Comparison of ENCODE assay signal across 8 cellular contexts in the genomic region with DNA sequence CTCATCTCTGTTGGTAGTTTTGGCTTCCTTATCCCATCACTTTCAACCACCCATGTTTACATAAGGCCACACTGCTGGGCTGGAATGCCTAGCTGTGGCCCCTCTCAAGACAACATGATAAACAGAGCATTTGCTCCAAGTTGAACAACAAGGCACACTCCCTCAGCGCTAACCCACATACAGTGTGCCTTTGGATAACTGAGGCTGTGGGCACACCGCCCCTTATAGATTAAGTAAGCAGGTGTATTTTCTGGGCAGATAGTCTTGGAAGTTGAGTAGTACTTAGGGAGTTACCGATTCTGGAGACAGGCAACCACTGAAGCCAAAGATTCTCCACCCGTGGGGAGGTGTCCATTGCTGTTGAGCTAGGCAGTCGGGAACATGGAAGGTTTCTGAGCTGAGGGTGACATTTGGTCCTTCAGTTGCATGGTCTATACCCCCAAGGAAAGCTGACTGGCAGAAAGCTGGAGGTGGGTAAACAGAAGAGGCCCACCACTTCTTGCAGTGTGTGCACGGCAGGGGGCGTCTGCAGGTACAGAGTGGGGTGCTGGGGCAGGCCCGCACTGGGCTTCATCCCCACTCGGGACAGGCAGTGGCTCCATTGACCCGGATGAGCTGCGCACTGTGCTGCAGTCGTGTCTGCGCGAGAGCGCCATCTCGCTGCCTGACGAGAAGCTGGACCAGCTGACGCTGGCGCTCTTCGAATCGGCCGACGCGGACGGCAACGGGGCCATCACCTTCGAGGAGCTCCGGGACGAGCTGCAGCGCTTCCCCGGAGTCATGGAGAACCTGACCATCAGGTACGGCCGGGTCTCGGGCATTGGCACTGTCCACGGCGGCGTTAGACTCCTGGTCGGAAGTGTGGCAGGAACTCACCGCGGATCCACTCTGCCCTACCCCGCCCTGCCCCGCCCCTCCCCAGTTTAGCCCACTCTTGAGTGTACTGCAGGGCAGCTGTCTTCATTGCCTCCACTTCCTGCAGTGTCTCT. TPM values are rescaled to one million over a fixed set of nuclear protein-coding genes. Genes with fewer than 3 reads are reported as not detected.
A peak's percentile ranks its signal among the peaks of the same experiment; 100 is the strongest.
DNase-seq lines count a peak whose midpoint lies in the region; ATAC-seq, FAIRE-seq and TF ChIP-seq lines count a peak whose summit lies in the region.

No MANE protein-coding gene starts in this region.

- intact Hi-C loops in IMR-90 (cut with micrococcal nuclease) (no loop called here), esophagus muscularis mucosa (cut with DNase I) (no loop called here)
- intact Hi-C loops in naive thymus-derived CD4-positive, alpha-beta T cell (cut with micrococcal nuclease): no loop called here

- H3K9me1 ChIP-seq in IMR-90 (ENCODE audit: insufficient read depth, low read length): no peaks in the 10 kb centered on the region; the same call in 1 of the 2 replicates

- peak overlapping the region; percentile 70 for H3K4me2 ChIP-seq in IMR-90 (ENCODE audit: low read depth, low read length)

- DNase-seq in CD4-positive, CD25-positive, alpha-beta regulatory T cell: peak in 2 of 3 donors; percentile 6 to 48
- DNase-seq in IMR-90 (no peak), esophagus muscularis mucosa (ENCODE audit: extremely low spot score) (peak; percentile 90), urothelium cell line (ENCODE audit: low spot score) (no peak), NCI-H1048 (lab: John Stamatoyannopoulos, UW) (no peak)
- DNase-seq in activated CD8-positive, alpha-beta T cell treated with anti-CD3 and anti-CD28 coated beads, Interleukin-2, amount 10 ng/mL, durations not matched to agents 7 days and 5 days: peak; percentile 39
- peak in 6 of 9 donors; percentile 8 to 36 (median 15) for DNase-seq in naive thymus-derived CD4-positive, alpha-beta T cell

- no peak overlapping the region for H3K9ac ChIP-seq in IMR-90 (ENCODE audit: low read depth, low read length)

- no peak overlapping the region for H3K4ac ChIP-seq in IMR-90 (ENCODE audit: low read depth, low read length)

- H2AK9ac ChIP-seq in IMR-90 (replicated peaks; ENCODE audit: low read depth, low read length, poor library complexity): no peak overlapping the region

- no peak overlapping the region for H4K8ac ChIP-seq in IMR-90 (ENCODE audit: low read depth in 2 of 2, low read length in 2 of 2)

- peaks cover 5% of the 10 kb centered on the region for H3K27me3 ChIP-seq in CD4-positive, CD25-positive, alpha-beta regulatory T cell (ENCODE audit: control insufficient read depth, insufficient read depth, low read length)
- H3K27me3 ChIP-seq in IMR-90 (ENCODE audit: control insufficient read depth, insufficient read depth, low read length) (peaks cover 14% of the 10 kb centered on the region), esophagus muscularis mucosa (peaks cover 0 to 62% (median 8%) of the 10 kb centered on the region in 4 donors)
- no peaks in the 10 kb centered on the region for H3K27me3 ChIP-seq in naive thymus-derived CD4-positive, alpha-beta T cell (ENCODE audit: control insufficient read depth in 2 of 2, insufficient read depth in 2 of 2, low read length in 2 of 2)

- H3K27ac Mint-ChIP-seq in CD4-positive, CD25-positive, alpha-beta regulatory T cell: no peak overlapping the region
- no peak overlapping the region for H3K27ac Mint-ChIP-seq in activated CD8-positive, alpha-beta T cell treated with anti-CD3 and anti-CD28 coated beads, Interleukin-2, amount 10 ng/mL, durations not matched to agents 7 days and 5 days
- H3K27ac Mint-ChIP-seq in naive thymus-derived CD4-positive, alpha-beta T cell: peak overlapping the region in 2 of 9 donors; percentile 1 to 16

- peaks cover 17% of the 10 kb centered on the region for H3K27me3 Mint-ChIP-seq in CD4-positive, CD25-positive, alpha-beta regulatory T cell
- peaks cover 13% of the 10 kb centered on the region for H3K27me3 Mint-ChIP-seq in activated CD8-positive, alpha-beta T cell treated with anti-CD3 and anti-CD28 coated beads, Interleukin-2, amount 10 ng/mL, durations not matched to agents 7 days and 5 days (ENCODE audit: low read depth)
- peaks cover 11 to 31% (median 21%) of the 10 kb centered on the region in 5 donors for H3K27me3 Mint-ChIP-seq in naive thymus-derived CD4-positive, alpha-beta T cell

- peaks cover 0 to 11% (median 4%) of the 10 kb centered on the region in 4 donors for H3K4me1 Mint-ChIP-seq in CD4-positive, CD25-positive, alpha-beta regulatory T cell
- H3K4me1 Mint-ChIP-seq in activated CD8-positive, alpha-beta T cell treated with anti-CD3 and anti-CD28 coated beads, Interleukin-2, amount 10 ng/mL, durations not matched to agents 7 days and 5 days (ENCODE audit: low read depth): peaks cover 4% of the 10 kb centered on the region
- peaks cover 3 to 11% (median 4%) of the 10 kb centered on the region in 7 donors for H3K4me1 Mint-ChIP-seq in naive thymus-derived CD4-positive, alpha-beta T cell

- dilution Hi-C loops in IMR-90 (cut with HindIII; ENCODE audit: low sequenced_read_pairs, unreplicated experiment): no loop called here

- no peaks in the 10 kb centered on the region for H3K9me3 ChIP-seq in CD4-positive, CD25-positive, alpha-beta regulatory T cell (ENCODE audit: control insufficient read depth in 2 of 2, low read length in 2 of 2)
- H3K9me3 ChIP-seq in IMR-90 (ENCODE audit: control insufficient read depth, insufficient read depth, low read length) (no peaks in the 10 kb centered on the region), esophagus muscularis mucosa (no peaks in the 10 kb centered on the region)
- no peaks in the 10 kb centered on the region for H3K9me3 ChIP-seq in naive thymus-derived CD4-positive, alpha-beta T cell (ENCODE audit: control insufficient read depth in 2 of 3, low read length in 3 of 3)

- 16% methylated on average over 35 of the region's 42 CpGs; no CpG with 5 or more reads in 1 of the 2 experiments for WGBS in IMR-90 (ENCODE audit: extremely low coverage in 2 of 2, insufficient read length in 1 of 2), 2 experiments
- 22% methylated on average over 26 of the region's 42 CpGs for WGBS in esophagus muscularis mucosa

- peaks cover 0 to 2% (median 0%) of the 10 kb centered on the region in 7 donors for H3K9me3 Mint-ChIP-seq in CD4-positive, CD25-positive, alpha-beta regulatory T cell
- no peaks in the 10 kb centered on the region for H3K9me3 Mint-ChIP-seq in activated CD8-positive, alpha-beta T cell treated with anti-CD3 and anti-CD28 coated beads, Interleukin-2, amount 10 ng/mL, durations not matched to agents 7 days and 5 days (ENCODE audit: insufficient read depth)
- no peaks in the 10 kb centered on the region for H3K9me3 Mint-ChIP-seq in naive thymus-derived CD4-positive, alpha-beta T cell

- TF ChIP-seq RAD21 in IMR-90 (IDR thresholded peaks at IDR 0.05; ENCODE audit: low read length): 0 out of 2 replicates have a peak, but pooled peaks have one; percentile 9

- H3K4me1 ChIP-seq in CD4-positive, CD25-positive, alpha-beta regulatory T cell (ENCODE audit: control insufficient read depth, insufficient read depth, low read length, poor library complexity, severe bottlenecking): no peaks in the 10 kb centered on the region
- H3K4me1 ChIP-seq in IMR-90 (ENCODE audit: control insufficient read depth, insufficient read depth, low read length) (peaks cover 3% of the 10 kb centered on the region), esophagus muscularis mucosa (peaks cover 0 to 11% (median 8%) of the 10 kb centered on the region in 4 donors)
- H3K4me1 ChIP-seq in naive thymus-derived CD4-positive, alpha-beta T cell (ENCODE audit: control insufficient read depth in 2 of 2, insufficient read depth in 2 of 2, low read length in 2 of 2): peaks cover 0 to 4% of the 10 kb centered on the region in 2 donors

- H2BK15ac ChIP-seq in IMR-90 (ENCODE audit: low read depth, low read length): no peak overlapping the region

- no TSS peak for BruUV-seq in IMR-90 (replicated peaks; lab: Mats Ljungman, UMichigan)

- no peak overlapping the region for H4K91ac ChIP-seq in IMR-90 (ENCODE audit: insufficient read depth, low read depth, low read length)

- no peak overlapping the region for H2BK20ac ChIP-seq in IMR-90 (ENCODE audit: low read depth, low read length)

- no peak overlapping the region for H3K14ac ChIP-seq in IMR-90 (replicated peaks; ENCODE audit: low read depth, low read length)

- H4K5ac ChIP-seq in IMR-90 (ENCODE audit: low read depth, low read length): no peak overlapping the region

- H3K23ac ChIP-seq in IMR-90 (ENCODE audit: low read depth, low read length): no peak overlapping the region

- H3K4me3 ChIP-seq in CD4-positive, CD25-positive, alpha-beta regulatory T cell (ENCODE audit: low read depth, low read length): peak overlapping the region; percentile 18
- H3K4me3 ChIP-seq in IMR-90 (ENCODE audit: insufficient read depth, low read depth, low read length) (peak overlapping the region; percentile 34), esophagus muscularis mucosa (peak overlapping the region; percentile 19 to 50 (median 26))
- H3K4me3 ChIP-seq in naive thymus-derived CD4-positive, alpha-beta T cell (ENCODE audit: low read length): no peak overlapping the region

- POLR2A ChIA-PET in IMR-90 (lab: Charles Lee; ENCODE audit: unreplicated experiment): no interaction called here
- POLR2A ChIA-PET in activated CD8-positive, alpha-beta T cell treated with anti-CD3 and anti-CD28 coated beads, Interleukin-2, amount 10 ng/mL, durations not matched to agents 7 days and 5 days (lab: Charles Lee): no interaction called here
- POLR2A ChIA-PET in naive thymus-derived CD4-positive, alpha-beta T cell (lab: Charles Lee): no interaction called here

- TF ChIP-seq POLR2A in IMR-90 (IDR thresholded peaks at IDR 0.05; ENCODE audit: low read depth, low read length): no peak
- no peak for TF ChIP-seq POLR2A in esophagus muscularis mucosa (IDR thresholded peaks at IDR 0.05; ENCODE audit: low read depth)

- no peaks in the 10 kb centered on the region for H3K36me3 Mint-ChIP-seq in CD4-positive, CD25-positive, alpha-beta regulatory T cell
- no peaks in the 10 kb centered on the region for H3K36me3 Mint-ChIP-seq in activated CD8-positive, alpha-beta T cell treated with anti-CD3 and anti-CD28 coated beads, Interleukin-2, amount 10 ng/mL, durations not matched to agents 7 days and 5 days (ENCODE audit: low read depth)
- no peaks in the 10 kb centered on the region for H3K36me3 Mint-ChIP-seq in naive thymus-derived CD4-positive, alpha-beta T cell

- TF ChIP-seq CTCF in IMR-90 (conservative IDR thresholded peaks at IDR 0.05; ENCODE audit: low read depth, low read length): peak; percentile 35
- TF ChIP-seq CTCF in esophagus muscularis mucosa (IDR thresholded peaks at IDR 0.05): peak; percentile 16 to 31 (median 30)

- 0 out of 2 replicates have a peak, but pooled peaks cover 3% of the 10 kb centered on the region for H4K20me1 ChIP-seq in IMR-90 (ENCODE audit: insufficient read depth, low read length)

- H3K56ac ChIP-seq in IMR-90 (ENCODE audit: extremely low read depth, insufficient read depth, low read length): no peak overlapping the region

- H2AK5ac ChIP-seq in IMR-90 (ENCODE audit: low read depth, low read length): no peak overlapping the region

- H2AFZ ChIP-seq in IMR-90 (replicated peaks; ENCODE audit: low read length, poor library complexity): peak overlapping the region; percentile 90

- in situ Hi-C loops in IMR-90 (cut with MboI; ENCODE audit: low sequenced_read_pairs): no loop called here

- no peak overlapping the region for H3K18ac ChIP-seq in IMR-90 (ENCODE audit: low read depth, low read length)

- H3K79me1 ChIP-seq in IMR-90 (ENCODE audit: low read depth in 1 of 2, low read length in 2 of 2): no peaks in the 10 kb centered on the region

- H3K4me3 Mint-ChIP-seq in CD4-positive, CD25-positive, alpha-beta regulatory T cell: peak overlapping the region in 3 of 4 donors; percentile 39 to 72 (median 44)
- no peak overlapping the region for H3K4me3 Mint-ChIP-seq in activated CD8-positive, alpha-beta T cell treated with anti-CD3 and anti-CD28 coated beads, Interleukin-2, amount 10 ng/mL, durations not matched to agents 7 days and 5 days
- H3K4me3 Mint-ChIP-seq in naive thymus-derived CD4-positive, alpha-beta T cell: peak overlapping the region; percentile 5 to 74 (median 66)

- CTCF ChIA-PET in IMR-90 (lab: Yijun Ruan, JAX): interaction anchor here (0.9 to 1.3 kb wide), 4 partner anchors 9 to 106 kb away, joined by 3 to 5 read pairs (median 4); no protein-coding TSS in a partner anchor
- CTCF ChIA-PET in activated CD8-positive, alpha-beta T cell treated with anti-CD3 and anti-CD28 coated beads, Interleukin-2, amount 10 ng/mL, durations not matched to agents 7 days and 5 days (lab: Charles Lee): interaction anchor here (0.6 to 2.5 kb wide), 18 partner anchors 9 to 336 kb away, joined by 3 to 14 read pairs (median 4); partner anchors contain the start of gene GLCE
- CTCF ChIA-PET in naive thymus-derived CD4-positive, alpha-beta T cell (lab: Charles Lee): no interaction called here

- no peak overlapping the region for H2BK120ac ChIP-seq in IMR-90 (ENCODE audit: low read depth, low read length)

- no peaks in the 10 kb centered on the region for H3K36me3 ChIP-seq in CD4-positive, CD25-positive, alpha-beta regulatory T cell (ENCODE audit: control insufficient read depth, insufficient read depth, low read length)
- H3K36me3 ChIP-seq in IMR-90 (ENCODE audit: control insufficient read depth, insufficient read depth, low read length): no peaks in the 10 kb centered on the region
- H3K36me3 ChIP-seq in esophagus muscularis mucosa: no peaks in the 10 kb centered on the region
- H3K36me3 ChIP-seq in naive thymus-derived CD4-positive, alpha-beta T cell (ENCODE audit: control insufficient read depth in 2 of 3, insufficient read depth in 3 of 3, low read length in 3 of 3): no peaks in the 10 kb centered on the region

- peak; percentile 57 to 66 for ATAC-seq in CD4-positive, CD25-positive, alpha-beta regulatory T cell (ENCODE audit: low read depth in 2 of 2)
- ATAC-seq in IMR-90 (ENCODE audit: low read depth) (peak; percentile 78), GM19452 (IDR thresholded peaks at IDR 0.05; ENCODE audit: unreplicated experiment) (no peak)
- peak; percentile 79 for ATAC-seq in activated CD8-positive, alpha-beta T cell treated with anti-CD3 and anti-CD28 coated beads, Interleukin-2, amount 10 ng/mL, durations not matched to agents 7 days and 5 days
- peak; percentile 69 for ATAC-seq in naive thymus-derived CD4-positive, alpha-beta T cell

- peak; percentile 30 for FAIRE-seq in urothelium cell line (lab: Jason Lieb, UNC)

- TF ChIP-seq EP300 in esophagus muscularis mucosa (IDR thresholded peaks at IDR 0.05): no peak

- H2BK5ac ChIP-seq in IMR-90 (ENCODE audit: low read depth, low read length, poor library complexity, severe bottlenecking): no peak overlapping the region

- no peak overlapping the region for H3K27ac ChIP-seq in CD4-positive, CD25-positive, alpha-beta regulatory T cell (ENCODE audit: insufficient read depth, low read length, poor library complexity, severe bottlenecking)
- no peak overlapping the region for H3K27ac ChIP-seq in IMR-90 (ENCODE audit: insufficient read depth, low read length)
- no peak overlapping the region for H3K27ac ChIP-seq in esophagus muscularis mucosa (replicated peaks in 1 of 4)
- no peak overlapping the region for H3K27ac ChIP-seq in naive thymus-derived CD4-positive, alpha-beta T cell (ENCODE audit: low read depth, low read length)

RNA-seq across cellular contexts. Expression of gene NOX5, which starts 16.8 kb away (rescaled TPM):
- not detected for total RNA-seq in CD4-positive, CD25-positive, alpha-beta regulatory T cell
- polyA plus RNA-seq in CD4-positive, CD25-positive, alpha-beta regulatory T cell: not detected
- total RNA-seq in IMR-90 (2012; rRNA removed) (under 0.01 TPM in 1 of 2 replicates, not detected in the other), esophagus muscularis mucosa (under 1 TPM; under 0.01 to 0.66 (median 0.34) TPM)
- 0.07 and 0.20 TPM in 2 replicates for polyA plus RNA-seq in IMR-90 (2012; rRNA removed)
- 0.05 and 0.11 TPM in 2 replicates for polyA plus RNA-seq in IMR-90 (2012; cell fraction: cytosol; rRNA removed)
- polyA plus RNA-seq in IMR-90 (2012; cell fraction: nucleus; rRNA removed; ENCODE audit: low replicate concordance): 0.60 and 0.65 TPM in 2 replicates
- not detected for total RNA-seq in activated CD8-positive, alpha-beta T cell treated with anti-CD3 and anti-CD28 coated beads, Interleukin-2, amount 10 ng/mL, durations not matched to agents 7 days and 5 days
- total RNA-seq in naive thymus-derived CD4-positive, alpha-beta T cell: under 1 TPM in 1 of 5 experiments, not detected in 4; 0.05 TPM
- not detected for polyA plus RNA-seq in naive thymus-derived CD4-positive, alpha-beta T cell

Comparison
In these comparisons a context has a peak if more than half of its experiments do, and no peak if none do; other contexts are left out.
1. DNase-seq: peak in CD4-positive, CD25-positive, alpha-beta regulatory T cell (2 of 3), activated CD8-positive, alpha-beta T cell treated with anti-CD3 and anti-CD28 coated beads, Interleukin-2, amount 10 ng/mL, durations not matched to agents 7 days and 5 days (single experiment), esophagus muscularis mucosa (single experiment) and naive thymus-derived CD4-positive, alpha-beta T cell (6 of 9); none in IMR-90 (single experiment), urothelium cell line (single experiment) and NCI-H1048 (single experiment).